Comparison of ENCODE assay signal across 2 cellular contexts in the genomic region with DNA sequence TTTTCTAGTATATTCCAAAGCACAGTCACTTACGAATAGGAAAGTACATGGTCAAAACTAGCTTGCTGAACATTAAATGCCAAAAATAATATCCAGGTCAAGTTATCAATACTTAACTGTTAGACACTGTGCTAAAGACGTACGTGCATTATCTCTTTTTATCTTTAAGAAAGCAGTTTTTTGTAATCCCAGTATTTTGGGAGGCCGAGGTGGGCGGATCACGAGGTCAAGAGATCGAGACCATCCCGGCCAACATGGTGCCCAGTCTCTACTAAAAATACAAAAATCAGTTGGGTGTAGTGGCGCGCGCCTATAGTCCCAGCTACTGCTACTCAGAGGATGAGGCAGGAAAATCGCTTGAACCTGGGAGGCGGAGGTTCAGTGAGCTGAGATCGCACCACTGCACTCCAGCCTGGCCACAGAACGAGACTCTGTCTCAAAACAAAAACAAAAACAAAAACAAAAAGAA.
TF ChIP-seq lines count a peak whose summit lies in the region.

No MANE protein-coding gene starts in this region.

TF ChIP-seq in SK-N-SH, 30 proteins besides CTCF, POLR2A, EP300 and RAD21 (continued from another document):
- TF ChIP-seq, protein P1, sequence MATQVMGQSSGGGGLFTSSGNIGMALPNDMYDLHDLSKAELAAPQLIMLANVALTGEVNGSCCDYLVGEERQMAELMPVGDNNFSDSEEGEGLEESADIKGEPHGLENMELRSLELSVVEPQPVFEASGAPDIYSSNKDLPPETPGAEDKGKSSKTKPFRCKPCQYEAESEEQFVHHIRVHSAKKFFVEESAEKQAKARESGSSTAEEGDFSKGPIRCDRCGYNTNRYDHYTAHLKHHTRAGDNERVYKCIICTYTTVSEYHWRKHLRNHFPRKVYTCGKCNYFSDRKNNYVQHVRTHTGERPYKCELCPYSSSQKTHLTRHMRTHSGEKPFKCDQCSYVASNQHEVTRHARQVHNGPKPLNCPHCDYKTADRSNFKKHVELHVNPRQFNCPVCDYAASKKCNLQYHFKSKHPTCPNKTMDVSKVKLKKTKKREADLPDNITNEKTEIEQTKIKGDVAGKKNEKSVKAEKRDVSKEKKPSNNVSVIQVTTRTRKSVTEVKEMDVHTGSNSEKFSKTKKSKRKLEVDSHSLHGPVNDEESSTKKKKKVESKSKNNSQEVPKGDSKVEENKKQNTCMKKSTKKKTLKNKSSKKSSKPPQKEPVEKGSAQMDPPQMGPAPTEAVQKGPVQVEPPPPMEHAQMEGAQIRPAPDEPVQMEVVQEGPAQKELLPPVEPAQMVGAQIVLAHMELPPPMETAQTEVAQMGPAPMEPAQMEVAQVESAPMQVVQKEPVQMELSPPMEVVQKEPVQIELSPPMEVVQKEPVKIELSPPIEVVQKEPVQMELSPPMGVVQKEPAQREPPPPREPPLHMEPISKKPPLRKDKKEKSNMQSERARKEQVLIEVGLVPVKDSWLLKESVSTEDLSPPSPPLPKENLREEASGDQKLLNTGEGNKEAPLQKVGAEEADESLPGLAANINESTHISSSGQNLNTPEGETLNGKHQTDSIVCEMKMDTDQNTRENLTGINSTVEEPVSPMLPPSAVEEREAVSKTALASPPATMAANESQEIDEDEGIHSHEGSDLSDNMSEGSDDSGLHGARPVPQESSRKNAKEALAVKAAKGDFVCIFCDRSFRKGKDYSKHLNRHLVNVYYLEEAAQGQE (IDR thresholded peaks at IDR 0.05; ENCODE audit: low read depth, low read length) = no peak
- no peak for TF ChIP-seq TEAD4 (IDR thresholded peaks at IDR 0.05; ENCODE audit: borderline replicate concordance, insufficient read depth)
- no peak for TF ChIP-seq SMC3 (IDR thresholded peaks at IDR 0.05; ENCODE audit: low read depth, low read length)
- no peak for TF ChIP-seq FOXJ3 (CRISPR knock-in tag; IDR thresholded peaks at IDR 0.05)
- TF ChIP-seq TCF12 (IDR thresholded peaks at IDR 0.05) = no peak
- no peak for TF ChIP-seq FOSL2 (IDR thresholded peaks at IDR 0.05; ENCODE audit: borderline replicate concordance, low read depth)
- no peak for TF ChIP-seq NFIC (IDR thresholded peaks at IDR 0.05; ENCODE audit: borderline replicate concordance)

TF ChIP-seq in SK-N-SH treated with all-trans-retinoic acid at 6 μM for 48 hours, 23 proteins besides CTCF, POLR2A, EP300 and RAD21:
- TF ChIP-seq, protein P2, sequence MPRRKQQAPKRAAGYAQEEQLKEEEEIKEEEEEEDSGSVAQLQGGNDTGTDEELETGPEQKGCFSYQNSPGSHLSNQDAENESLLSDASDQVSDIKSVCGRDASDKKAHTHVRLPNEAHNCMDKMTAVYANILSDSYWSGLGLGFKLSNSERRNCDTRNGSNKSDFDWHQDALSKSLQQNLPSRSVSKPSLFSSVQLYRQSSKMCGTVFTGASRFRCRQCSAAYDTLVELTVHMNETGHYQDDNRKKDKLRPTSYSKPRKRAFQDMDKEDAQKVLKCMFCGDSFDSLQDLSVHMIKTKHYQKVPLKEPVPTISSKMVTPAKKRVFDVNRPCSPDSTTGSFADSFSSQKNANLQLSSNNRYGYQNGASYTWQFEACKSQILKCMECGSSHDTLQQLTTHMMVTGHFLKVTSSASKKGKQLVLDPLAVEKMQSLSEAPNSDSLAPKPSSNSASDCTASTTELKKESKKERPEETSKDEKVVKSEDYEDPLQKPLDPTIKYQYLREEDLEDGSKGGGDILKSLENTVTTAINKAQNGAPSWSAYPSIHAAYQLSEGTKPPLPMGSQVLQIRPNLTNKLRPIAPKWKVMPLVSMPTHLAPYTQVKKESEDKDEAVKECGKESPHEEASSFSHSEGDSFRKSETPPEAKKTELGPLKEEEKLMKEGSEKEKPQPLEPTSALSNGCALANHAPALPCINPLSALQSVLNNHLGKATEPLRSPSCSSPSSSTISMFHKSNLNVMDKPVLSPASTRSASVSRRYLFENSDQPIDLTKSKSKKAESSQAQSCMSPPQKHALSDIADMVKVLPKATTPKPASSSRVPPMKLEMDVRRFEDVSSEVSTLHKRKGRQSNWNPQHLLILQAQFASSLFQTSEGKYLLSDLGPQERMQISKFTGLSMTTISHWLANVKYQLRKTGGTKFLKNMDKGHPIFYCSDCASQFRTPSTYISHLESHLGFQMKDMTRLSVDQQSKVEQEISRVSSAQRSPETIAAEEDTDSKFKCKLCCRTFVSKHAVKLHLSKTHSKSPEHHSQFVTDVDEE (CRISPR knock-in tag; IDR thresholded peaks at IDR 0.05) = no peak
- TF ChIP-seq ZNF70 (CRISPR knock-in tag; IDR thresholded peaks at IDR 0.05) (no peak), SNAI2 (CRISPR knock-in tag; IDR thresholded peaks at IDR 0.05) (no peak), ZNF8 (CRISPR knock-in tag; IDR thresholded peaks at IDR 0.05) (no peak), TCF4 (CRISPR knock-in tag; IDR thresholded peaks at IDR 0.05; ENCODE audit: borderline replicate concordance) (no peak), ZFP30 (CRISPR knock-in tag; IDR thresholded peaks at IDR 0.05) (no peak), PPARA (CRISPR knock-in tag; IDR thresholded peaks at IDR 0.05; ENCODE audit: borderline replicate concordance) (no peak), TOX (CRISPR knock-in tag; IDR thresholded peaks at IDR 0.05; ENCODE audit: borderline replicate concordance) (no peak), ZNF565 (CRISPR knock-in tag; conservative IDR thresholded peaks at IDR 0.05; ENCODE audit: low read depth) (no peak), ZFP3 (CRISPR knock-in tag; IDR thresholded peaks at IDR 0.05) (no peak), OSR1 (CRISPR knock-in tag; IDR thresholded peaks at IDR 0.05) (no peak), BACH2 (CRISPR knock-in tag; IDR thresholded peaks at IDR 0.05; ENCODE audit: borderline replicate concordance) (no peak), ZC3H10 (CRISPR knock-in tag; IDR thresholded peaks at IDR 0.05) (no peak), GLIS3 (CRISPR knock-in tag; IDR thresholded peaks at IDR 0.05) (no peak)
- TF ChIP-seq, protein P3, sequence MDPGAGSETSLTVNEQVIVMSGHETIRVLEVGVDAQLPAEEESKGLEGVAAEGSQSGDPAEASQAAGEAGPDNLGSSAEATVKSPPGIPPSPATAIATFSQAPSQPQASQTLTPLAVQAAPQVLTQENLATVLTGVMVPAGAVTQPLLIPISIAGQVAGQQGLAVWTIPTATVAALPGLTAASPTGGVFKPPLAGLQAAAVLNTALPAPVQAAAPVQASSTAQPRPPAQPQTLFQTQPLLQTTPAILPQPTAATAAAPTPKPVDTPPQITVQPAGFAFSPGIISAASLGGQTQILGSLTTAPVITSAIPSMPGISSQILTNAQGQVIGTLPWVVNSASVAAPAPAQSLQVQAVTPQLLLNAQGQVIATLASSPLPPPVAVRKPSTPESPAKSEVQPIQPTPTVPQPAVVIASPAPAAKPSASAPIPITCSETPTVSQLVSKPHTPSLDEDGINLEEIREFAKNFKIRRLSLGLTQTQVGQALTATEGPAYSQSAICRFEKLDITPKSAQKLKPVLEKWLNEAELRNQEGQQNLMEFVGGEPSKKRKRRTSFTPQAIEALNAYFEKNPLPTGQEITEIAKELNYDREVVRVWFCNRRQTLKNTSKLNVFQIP (CRISPR knock-in tag; IDR thresholded peaks at IDR 0.05; ENCODE audit: borderline replicate concordance, low read depth) = no peak
- TF ChIP-seq, protein P4, sequence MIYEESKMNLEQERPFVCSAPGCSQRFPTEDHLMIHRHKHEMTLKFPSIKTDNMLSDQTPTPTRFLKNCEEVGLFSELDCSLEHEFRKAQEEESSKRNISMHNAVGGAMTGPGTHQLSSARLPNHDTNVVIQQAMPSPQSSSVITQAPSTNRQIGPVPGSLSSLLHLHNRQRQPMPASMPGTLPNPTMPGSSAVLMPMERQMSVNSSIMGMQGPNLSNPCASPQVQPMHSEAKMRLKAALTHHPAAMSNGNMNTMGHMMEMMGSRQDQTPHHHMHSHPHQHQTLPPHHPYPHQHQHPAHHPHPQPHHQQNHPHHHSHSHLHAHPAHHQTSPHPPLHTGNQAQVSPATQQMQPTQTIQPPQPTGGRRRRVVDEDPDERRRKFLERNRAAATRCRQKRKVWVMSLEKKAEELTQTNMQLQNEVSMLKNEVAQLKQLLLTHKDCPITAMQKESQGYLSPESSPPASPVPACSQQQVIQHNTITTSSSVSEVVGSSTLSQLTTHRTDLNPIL (CRISPR knock-in tag; IDR thresholded peaks at IDR 0.05; ENCODE audit: low read depth) = no peak
- TF ChIP-seq, protein P5, sequence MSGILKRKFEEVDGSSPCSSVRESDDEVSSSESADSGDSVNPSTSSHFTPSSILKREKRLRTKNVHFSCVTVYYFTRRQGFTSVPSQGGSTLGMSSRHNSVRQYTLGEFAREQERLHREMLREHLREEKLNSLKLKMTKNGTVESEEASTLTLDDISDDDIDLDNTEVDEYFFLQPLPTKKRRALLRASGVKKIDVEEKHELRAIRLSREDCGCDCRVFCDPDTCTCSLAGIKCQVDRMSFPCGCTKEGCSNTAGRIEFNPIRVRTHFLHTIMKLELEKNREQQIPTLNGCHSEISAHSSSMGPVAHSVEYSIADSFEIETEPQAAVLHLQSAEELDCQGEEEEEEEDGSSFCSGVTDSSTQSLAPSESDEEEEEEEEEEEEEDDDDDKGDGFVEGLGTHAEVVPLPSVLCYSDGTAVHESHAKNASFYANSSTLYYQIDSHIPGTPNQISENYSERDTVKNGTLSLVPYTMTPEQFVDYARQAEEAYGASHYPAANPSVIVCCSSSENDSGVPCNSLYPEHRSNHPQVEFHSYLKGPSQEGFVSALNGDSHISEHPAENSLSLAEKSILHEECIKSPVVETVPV (CRISPR knock-in tag; IDR thresholded peaks at IDR 0.05) = no peak
